Comparison of ENCODE assay signal across 14 cellular contexts in genomic region chr4:95190751-95191436, GRCh38.
DNase-seq lines count a peak whose midpoint lies in the region; ATAC-seq, FAIRE-seq and TF ChIP-seq lines count a peak whose summit lies in the region.
"Had no signal": no experiment of that assay in that cellular context is flagged by ENCODE, and none has a peak within 500 bp of the region (broad histone marks: within the 10 kb centered on the region; RNA-seq: fewer than 3 reads in every experiment).

No MANE protein-coding gene starts in this region.

- no peak for TF ChIP-seq CTCF in A549 (IDR thresholded peaks at IDR 0.05)

- DNase-seq in A549 (ENCODE audit: low read depth in 1 of 2, low spot score in 1 of 2) (no peak), NCI-H1105 (lab: John Stamatoyannopoulos, UW) (peak; percentile 52), T1000 (lab: John Stamatoyannopoulos, UW) (peak; percentile 16), hippocampal formation (lab: John Stamatoyannopoulos, UW) (peak; percentile 58 to 61), G401 (ENCODE audit: low spot score) (no peak), erythroblast (lab: John Stamatoyannopoulos, UW) (no peak)
- DNase-seq: activated CD4-positive, alpha-beta T cell treated with anti-CD3 and anti-CD28 coated beads, Interleukin-2, amount 50 U/mL, for 1 hour; natural killer cell; stimulated activated naive B cell treated with anti-CD40 and anti-IgM and Interleukin-4, amounts not matched to agents 10 μg/mL and 1 μg/mL and 100 μg/mL, for 72 hours had no signal

- CTCF ChIA-PET in A549 (lab: Yijun Ruan, JAX): no interaction called here

- POLR2A ChIA-PET in A549 (lab: Yijun Ruan, JAX): no interaction called here

- no peak overlapping the region for H3K4me3 ChIP-seq in A549
- H3K4me3 ChIP-seq: BLaER1, SJSA1 had no signal

- peak; percentile 54 to 75; a peak in 5 of 6 replicates for ATAC-seq in A549
- no peak for ATAC-seq in GM18873 (IDR thresholded peaks at IDR 0.05; ENCODE audit: low FRiP score, unreplicated experiment)
- ATAC-seq in GM21786 (IDR thresholded peaks at IDR 0.05; ENCODE audit: unreplicated experiment): no peak
- ATAC-seq: natural killer cell had no signal

- in situ Hi-C loops in G401 (cut with HindIII; ENCODE audit: low sequenced_read_pairs): no loop called here

- TF ChIP-seq RAD21 in A549 (conservative IDR thresholded peaks at IDR 0.05 in 1 of 2, IDR thresholded peaks at IDR 0.05 in 1 of 2): no peak

- TF ChIP-seq EP300 in A549 (IDR thresholded peaks at IDR 0.05): no peak

- no peak for FAIRE-seq in A549 (lab: Jason Lieb, UNC)

- no peak overlapping the region for H3K27ac ChIP-seq in A549
- H3K27ac ChIP-seq: BLaER1, HL-60, SJSA1 had no signal

- no peaks in the 10 kb centered on the region for H3K9me3 ChIP-seq in A549
- H3K9me3 ChIP-seq: BLaER1, SJSA1 had no signal

- no peak overlapping the region for H3K4me2 ChIP-seq in A549
- H3K4me2 ChIP-seq: BLaER1 had no signal

- 64% methylated on average over 9 of the region's 9 CpGs for WGBS in A549 (ENCODE audit: missing lambda C conversion rate)

- TF ChIP-seq POLR2A in A549 (IDR thresholded peaks at IDR 0.05; ENCODE audit: low read length): no peak
- no peak for TF ChIP-seq POLR2A in erythroblast (IDR thresholded peaks at IDR 0.05; ENCODE audit: low read length)

- no peaks in the 10 kb centered on the region for H3K4me1 ChIP-seq in A549
- H3K4me1 ChIP-seq: BLaER1, SJSA1 had no signal

TF ChIP-seq in A549, 52 proteins besides CTCF, POLR2A, EP300 and RAD21:
- no peak for TF ChIP-seq PBX3 (IDR thresholded peaks at IDR 0.05)
- TF ChIP-seq ESRRA (IDR thresholded peaks at IDR 0.05; ENCODE audit: borderline replicate concordance, low read length): no peak
- no peak for TF ChIP-seq ZC3H11A (IDR thresholded peaks at IDR 0.05)
- TF ChIP-seq RFX5 (IDR thresholded peaks at IDR 0.05): no peak
- no peak for TF ChIP-seq GATA3 (IDR thresholded peaks at IDR 0.05; ENCODE audit: borderline replicate concordance)
- no peak for TF ChIP-seq PHF8 (IDR thresholded peaks at IDR 0.05; ENCODE audit: borderline replicate concordance, low read depth)
- no peak for TF ChIP-seq HOXB5 (CRISPR knock-in tag; IDR thresholded peaks at IDR 0.05)
- no peak for TF ChIP-seq USF2 (IDR thresholded peaks at IDR 0.05)
- TF ChIP-seq TP53 (CRISPR knock-in tag; IDR thresholded peaks at IDR 0.05): no peak
- TF ChIP-seq TFCP2L1 (CRISPR knock-in tag; IDR thresholded peaks at IDR 0.05): no peak
- TF ChIP-seq MAX (IDR thresholded peaks at IDR 0.05): no peak

Comparison
In these comparisons a context has a peak if more than half of its experiments do, and no peak if none do; other contexts are left out.
1. ATAC-seq: peak in A549 (2 of 2); none in GM18873 (single experiment) and GM21786 (single experiment).
2. DNase-seq: peak in NCI-H1105 (single experiment), T1000 (single experiment) and hippocampal formation (2 of 2); none in A549 (0 of 2), G401 (single experiment) and erythroblast (0 of 2).